1 cellular context compared by ENCODE assay signal in the genomic region with DNA sequence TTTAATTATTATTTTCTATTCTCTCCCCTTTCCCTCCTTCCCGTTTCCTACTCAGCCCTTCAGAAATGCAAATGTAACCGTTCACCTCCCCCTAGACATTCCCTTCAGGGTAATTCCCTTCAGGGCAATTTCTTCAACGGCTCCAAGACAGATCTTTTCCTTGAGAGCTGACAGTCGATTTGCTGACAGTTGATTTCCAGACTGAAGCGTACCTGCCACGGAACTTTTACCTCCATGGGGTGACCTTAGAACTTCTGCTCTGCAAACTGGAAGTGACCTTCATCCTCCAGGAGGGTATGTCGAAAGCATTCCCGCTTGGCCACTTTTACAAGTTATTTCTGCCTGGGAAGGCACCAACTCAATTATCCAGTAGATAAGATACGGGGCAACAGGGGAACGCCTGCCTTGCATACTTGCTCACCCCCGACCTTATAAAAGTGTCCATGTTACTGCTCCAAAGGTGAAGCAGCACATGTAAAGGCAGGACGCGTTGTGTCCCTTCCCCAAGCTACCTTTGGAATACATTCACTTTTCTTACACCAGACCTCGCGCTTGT.
TF ChIP-seq lines count a peak whose summit lies in the region.

No MANE protein-coding gene starts in this region.

TF ChIP-seq in HepG2, 621 proteins besides CTCF, POLR2A, EP300 and RAD21 (continued from another document):
- TF ChIP-seq, protein P1, sequence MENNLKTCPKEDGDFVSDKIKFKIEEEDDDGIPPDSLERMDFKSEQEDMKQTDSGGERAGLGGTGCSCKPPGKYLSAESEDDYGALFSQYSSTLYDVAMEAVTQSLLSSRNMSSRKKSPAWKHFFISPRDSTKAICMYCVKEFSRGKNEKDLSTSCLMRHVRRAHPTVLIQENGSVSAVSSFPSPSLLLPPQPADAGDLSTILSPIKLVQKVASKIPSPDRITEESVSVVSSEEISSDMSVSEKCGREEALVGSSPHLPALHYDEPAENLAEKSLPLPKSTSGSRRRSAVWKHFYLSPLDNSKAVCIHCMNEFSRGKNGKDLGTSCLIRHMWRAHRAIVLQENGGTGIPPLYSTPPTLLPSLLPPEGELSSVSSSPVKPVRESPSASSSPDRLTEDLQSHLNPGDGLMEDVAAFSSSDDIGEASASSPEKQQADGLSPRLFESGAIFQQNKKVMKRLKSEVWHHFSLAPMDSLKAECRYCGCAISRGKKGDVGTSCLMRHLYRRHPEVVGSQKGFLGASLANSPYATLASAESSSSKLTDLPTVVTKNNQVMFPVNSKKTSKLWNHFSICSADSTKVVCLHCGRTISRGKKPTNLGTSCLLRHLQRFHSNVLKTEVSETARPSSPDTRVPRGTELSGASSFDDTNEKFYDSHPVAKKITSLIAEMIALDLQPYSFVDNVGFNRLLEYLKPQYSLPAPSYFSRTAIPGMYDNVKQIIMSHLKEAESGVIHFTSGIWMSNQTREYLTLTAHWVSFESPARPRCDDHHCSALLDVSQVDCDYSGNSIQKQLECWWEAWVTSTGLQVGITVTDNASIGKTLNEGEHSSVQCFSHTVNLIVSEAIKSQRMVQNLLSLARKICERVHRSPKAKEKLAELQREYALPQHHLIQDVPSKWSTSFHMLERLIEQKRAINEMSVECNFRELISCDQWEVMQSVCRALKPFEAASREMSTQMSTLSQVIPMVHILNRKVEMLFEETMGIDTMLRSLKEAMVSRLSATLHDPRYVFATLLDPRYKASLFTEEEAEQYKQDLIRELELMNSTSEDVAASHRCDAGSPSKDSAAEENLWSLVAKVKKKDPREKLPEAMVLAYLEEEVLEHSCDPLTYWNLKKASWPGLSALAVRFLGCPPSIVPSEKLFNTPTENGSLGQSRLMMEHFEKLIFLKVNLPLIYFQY (CRISPR knock-in tag; IDR thresholded peaks at IDR 0.05; ENCODE audit: borderline replicate concordance), result no peak
- TF ChIP-seq PAWR (CRISPR knock-in tag; IDR thresholded peaks at IDR 0.05; ENCODE audit: borderline replicate concordance) (no peak), ZNF235 (CRISPR knock-in tag; IDR thresholded peaks at IDR 0.05; ENCODE audit: borderline replicate concordance) (no peak), MZF1 (CRISPR knock-in tag; IDR thresholded peaks at IDR 0.05; ENCODE audit: borderline replicate concordance) (no peak), ZNF30 (CRISPR knock-in tag; IDR thresholded peaks at IDR 0.05) (0 out of 2 replicates have a peak, but pooled peaks have one; percentile 35), WIZ (CRISPR knock-in tag; IDR thresholded peaks at IDR 0.05) (no peak), CEBPB (IDR thresholded peaks at IDR 0.05; ENCODE audit: borderline replicate concordance, low read depth, low read length) (peak; percentile 82; the same call in 1 of the 2 replicates), RELA (CRISPR knock-in tag; IDR thresholded peaks at IDR 0.05) (no peak), FOXC1 (CRISPR knock-in tag; IDR thresholded peaks at IDR 0.05; ENCODE audit: borderline replicate concordance) (no peak), JUN (CRISPR knock-in tag; IDR thresholded peaks at IDR 0.05) (no peak), ZNF282 (IDR thresholded peaks at IDR 0.05; ENCODE audit: partially characterized antibody) (no peak), FLYWCH1 (CRISPR knock-in tag; IDR thresholded peaks at IDR 0.05) (no peak), ZNF17 (CRISPR knock-in tag; IDR thresholded peaks at IDR 0.05) (no peak), TOE1 (CRISPR knock-in tag; IDR thresholded peaks at IDR 0.05) (peak; percentile 76; the same call in 1 of the 2 replicates), MIER2 (CRISPR knock-in tag; IDR thresholded peaks at IDR 0.05) (no peak), ELF3 (CRISPR knock-in tag; IDR thresholded peaks at IDR 0.05) (peak; percentile 55; the same call in 1 of the 2 replicates), STAT5B (CRISPR knock-in tag; IDR thresholded peaks at IDR 0.05) (no peak), ZNF331 (CRISPR knock-in tag; IDR thresholded peaks at IDR 0.05) (0 out of 2 replicates have a peak, but pooled peaks have one; percentile 40), TSC22D2 (CRISPR knock-in tag; IDR thresholded peaks at IDR 0.05; ENCODE audit: borderline replicate concordance) (peak; percentile 52; the same call in 1 of the 2 replicates), IRF2 (CRISPR knock-in tag; IDR thresholded peaks at IDR 0.05) (peak; percentile 49; the same call in 1 of the 2 replicates), ATRX (CRISPR knock-in tag; IDR thresholded peaks at IDR 0.05; ENCODE audit: borderline replicate concordance) (no peak), NFIB (CRISPR knock-in tag; IDR thresholded peaks at IDR 0.05; ENCODE audit: borderline replicate concordance) (no peak), ZFP90 (CRISPR knock-in tag; IDR thresholded peaks at IDR 0.05; ENCODE audit: borderline replicate concordance) (0 out of 2 replicates have a peak, but pooled peaks have one; percentile 75), KLF13 (CRISPR knock-in tag; IDR thresholded peaks at IDR 0.05) (no peak), NR2C2 (CRISPR knock-in tag; IDR thresholded peaks at IDR 0.05; ENCODE audit: borderline replicate concordance) (peak; percentile 75), ATF1 (CRISPR knock-in tag; IDR thresholded peaks at IDR 0.05) (no peak), ETV5 (CRISPR knock-in tag; IDR thresholded peaks at IDR 0.05; ENCODE audit: borderline replicate concordance) (peak; percentile 48; the same call in 1 of the 2 replicates), XRCC5 (optimal IDR thresholded peaks at IDR 0.05; ENCODE audit: low read length) (peak; percentile 25)
- TF ChIP-seq, protein P2, sequence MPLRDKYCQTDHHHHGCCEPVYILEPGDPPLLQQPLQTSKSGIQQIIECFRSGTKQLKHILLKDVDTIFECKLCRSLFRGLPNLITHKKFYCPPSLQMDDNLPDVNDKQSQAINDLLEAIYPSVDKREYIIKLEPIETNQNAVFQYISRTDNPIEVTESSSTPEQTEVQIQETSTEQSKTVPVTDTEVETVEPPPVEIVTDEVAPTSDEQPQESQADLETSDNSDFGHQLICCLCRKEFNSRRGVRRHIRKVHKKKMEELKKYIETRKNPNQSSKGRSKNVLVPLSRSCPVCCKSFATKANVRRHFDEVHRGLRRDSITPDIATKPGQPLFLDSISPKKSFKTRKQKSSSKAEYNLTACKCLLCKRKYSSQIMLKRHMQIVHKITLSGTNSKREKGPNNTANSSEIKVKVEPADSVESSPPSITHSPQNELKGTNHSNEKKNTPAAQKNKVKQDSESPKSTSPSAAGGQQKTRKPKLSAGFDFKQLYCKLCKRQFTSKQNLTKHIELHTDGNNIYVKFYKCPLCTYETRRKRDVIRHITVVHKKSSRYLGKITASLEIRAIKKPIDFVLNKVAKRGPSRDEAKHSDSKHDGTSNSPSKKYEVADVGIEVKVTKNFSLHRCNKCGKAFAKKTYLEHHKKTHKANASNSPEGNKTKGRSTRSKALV (CRISPR knock-in tag; IDR thresholded peaks at IDR 0.05), result no peak
- TF ChIP-seq, protein P3, sequence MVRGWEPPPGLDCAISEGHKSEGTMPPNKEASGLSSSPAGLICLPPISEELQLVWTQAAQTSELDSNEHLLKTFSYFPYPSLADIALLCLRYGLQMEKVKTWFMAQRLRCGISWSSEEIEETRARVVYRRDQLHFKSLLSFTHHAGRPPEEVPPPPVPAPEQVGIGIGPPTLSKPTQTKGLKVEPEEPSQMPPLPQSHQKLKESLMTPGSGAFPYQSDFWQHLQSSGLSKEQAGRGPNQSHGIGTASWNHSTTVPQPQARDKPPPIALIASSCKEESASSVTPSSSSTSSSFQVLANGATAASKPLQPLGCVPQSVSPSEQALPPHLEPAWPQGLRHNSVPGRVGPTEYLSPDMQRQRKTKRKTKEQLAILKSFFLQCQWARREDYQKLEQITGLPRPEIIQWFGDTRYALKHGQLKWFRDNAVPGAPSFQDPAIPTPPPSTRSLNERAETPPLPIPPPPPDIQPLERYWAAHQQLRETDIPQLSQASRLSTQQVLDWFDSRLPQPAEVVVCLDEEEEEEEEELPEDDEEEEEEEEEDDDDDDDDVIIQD (CRISPR knock-in tag; IDR thresholded peaks at IDR 0.05; ENCODE audit: low read depth), result peak; percentile 38; the same call in 1 of the 2 replicates
- TF ChIP-seq, protein P4, sequence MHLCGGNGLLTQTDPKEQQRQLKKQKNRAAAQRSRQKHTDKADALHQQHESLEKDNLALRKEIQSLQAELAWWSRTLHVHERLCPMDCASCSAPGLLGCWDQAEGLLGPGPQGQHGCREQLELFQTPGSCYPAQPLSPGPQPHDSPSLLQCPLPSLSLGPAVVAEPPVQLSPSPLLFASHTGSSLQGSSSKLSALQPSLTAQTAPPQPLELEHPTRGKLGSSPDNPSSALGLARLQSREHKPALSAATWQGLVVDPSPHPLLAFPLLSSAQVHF (CRISPR knock-in tag; IDR thresholded peaks at IDR 0.05), result no peak
- TF ChIP-seq, protein P5, sequence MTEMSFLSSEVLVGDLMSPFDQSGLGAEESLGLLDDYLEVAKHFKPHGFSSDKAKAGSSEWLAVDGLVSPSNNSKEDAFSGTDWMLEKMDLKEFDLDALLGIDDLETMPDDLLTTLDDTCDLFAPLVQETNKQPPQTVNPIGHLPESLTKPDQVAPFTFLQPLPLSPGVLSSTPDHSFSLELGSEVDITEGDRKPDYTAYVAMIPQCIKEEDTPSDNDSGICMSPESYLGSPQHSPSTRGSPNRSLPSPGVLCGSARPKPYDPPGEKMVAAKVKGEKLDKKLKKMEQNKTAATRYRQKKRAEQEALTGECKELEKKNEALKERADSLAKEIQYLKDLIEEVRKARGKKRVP (CRISPR knock-in tag; IDR thresholded peaks at IDR 0.05), result no peak
- TF ChIP-seq, protein P6, sequence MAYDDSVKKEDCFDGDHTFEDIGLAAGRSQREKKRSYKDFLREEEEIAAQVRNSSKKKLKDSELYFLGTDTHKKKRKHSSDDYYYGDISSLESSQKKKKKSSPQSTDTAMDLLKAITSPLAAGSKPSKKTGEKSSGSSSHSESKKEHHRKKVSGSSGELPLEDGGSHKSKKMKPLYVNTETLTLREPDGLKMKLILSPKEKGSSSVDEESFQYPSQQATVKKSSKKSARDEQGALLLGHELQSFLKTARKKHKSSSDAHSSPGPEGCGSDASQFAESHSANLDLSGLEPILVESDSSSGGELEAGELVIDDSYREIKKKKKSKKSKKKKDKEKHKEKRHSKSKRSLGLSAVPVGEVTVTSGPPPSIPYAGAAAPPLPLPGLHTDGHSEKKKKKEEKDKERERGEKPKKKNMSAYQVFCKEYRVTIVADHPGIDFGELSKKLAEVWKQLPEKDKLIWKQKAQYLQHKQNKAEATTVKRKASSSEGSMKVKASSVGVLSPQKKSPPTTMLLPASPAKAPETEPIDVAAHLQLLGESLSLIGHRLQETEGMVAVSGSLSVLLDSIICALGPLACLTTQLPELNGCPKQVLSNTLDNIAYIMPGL (CRISPR knock-in tag; IDR thresholded peaks at IDR 0.05; ENCODE audit: borderline replicate concordance in 1 of 2, low read depth in 1 of 2), result 0 out of 4 replicates have a peak, but pooled peaks of 1 of the 2 experiments have one; percentile 22
- TF ChIP-seq, protein P7, sequence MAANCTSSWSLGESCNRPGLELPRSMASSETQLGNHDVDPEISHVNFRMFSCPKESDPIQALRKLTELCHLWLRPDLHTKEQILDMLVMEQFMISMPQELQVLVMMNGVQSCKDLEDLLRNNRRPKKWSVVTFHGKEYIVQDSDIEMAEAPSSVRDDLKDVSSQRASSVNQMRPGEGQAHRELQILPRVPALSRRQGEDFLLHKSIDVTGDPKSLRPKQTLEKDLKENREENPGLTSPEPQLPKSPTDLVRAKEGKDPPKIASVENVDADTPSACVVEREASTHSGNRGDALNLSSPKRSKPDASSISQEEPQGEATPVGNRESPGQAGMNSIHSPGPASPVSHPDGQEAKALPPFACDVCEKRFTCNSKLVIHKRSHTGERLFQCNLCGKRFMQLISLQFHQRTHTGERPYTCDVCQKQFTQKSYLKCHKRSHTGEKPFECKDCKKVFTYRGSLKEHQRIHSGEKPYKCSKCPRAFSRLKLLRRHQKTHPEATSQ (CRISPR knock-in tag; IDR thresholded peaks at IDR 0.05; ENCODE audit: borderline replicate concordance), result no peak
